8 cellular contexts compared by ENCODE assay signal in genomic region chr10:61903184-61903990, GRCh38. TPM values are rescaled to one million over a fixed set of nuclear protein-coding genes. Genes with fewer than 3 reads are reported as not detected.
DNase-seq lines count a peak whose midpoint lies in the region; ATAC-seq and TF ChIP-seq lines count a peak whose summit lies in the region.

No MANE protein-coding gene starts in this region.

- H3K4me1 ChIP-seq in liver (ENCODE audit: control insufficient read depth in 4 of 4, insufficient read depth in 4 of 4, low read length in 3 of 4): peaks cover 1 to 24% (median 17%) of the 10 kb centered on the region in 4 donors

- H3K36me3 Mint-ChIP-seq in dendritic cell treated with granulocyte-macrophage colony-stimulating factor and Interleukin-4, amounts not matched to agents 40 ng/mL and 50 ng/mL, for 4 days (ENCODE audit: low read depth): peaks cover 26% of the 10 kb centered on the region

- H3K4me1 Mint-ChIP-seq in dendritic cell treated with granulocyte-macrophage colony-stimulating factor and Interleukin-4, amounts not matched to agents 40 ng/mL and 50 ng/mL, for 4 days (ENCODE audit: low read depth): peaks cover 29% of the 10 kb centered on the region

- no peaks in the 10 kb centered on the region for H3K27me3 Mint-ChIP-seq in dendritic cell treated with granulocyte-macrophage colony-stimulating factor and Interleukin-4, amounts not matched to agents 40 ng/mL and 50 ng/mL, for 4 days

- H3K36me3 ChIP-seq in liver (ENCODE audit: control insufficient read depth in 4 of 4, insufficient read depth in 3 of 4, low read depth in 1 of 4, low read length in 3 of 4): no peaks in the 10 kb centered on the region

- H3K4me3 Mint-ChIP-seq in dendritic cell treated with granulocyte-macrophage colony-stimulating factor and Interleukin-4, amounts not matched to agents 40 ng/mL and 50 ng/mL, for 4 days: peak overlapping the region; percentile 97

- WGBS in liver: under 1% methylated on average over 60 of the region's 60 CpGs

- peak overlapping the region; percentile 99 to 100 for H3K27ac ChIP-seq in liver (ENCODE audit: low read depth in 1 of 2, low read length in 2 of 2)

- peak; percentile 46 for ATAC-seq in HG02763 (IDR thresholded peaks at IDR 0.05; ENCODE audit: unreplicated experiment)

- peak; percentile 15 to 41 for TF ChIP-seq RAD21 in liver (IDR thresholded peaks at IDR 0.05)

- no peak for TF ChIP-seq CTCF in liver (IDR thresholded peaks at IDR 0.05; ENCODE audit: low read depth, low read length, missing input control)

- H3K27me3 ChIP-seq in liver (ENCODE audit: control insufficient read depth in 4 of 4, insufficient read depth in 4 of 4, low read length in 3 of 4): no peaks in the 10 kb centered on the region

- no peaks in the 10 kb centered on the region for H3K9me3 ChIP-seq in liver (ENCODE audit: control insufficient read depth in 4 of 4, low read length in 3 of 4)

- intact Hi-C loops in dendritic cell treated with granulocyte-macrophage colony-stimulating factor and Interleukin-4, amounts not matched to agents 40 ng/mL and 50 ng/mL, for 4 days (cut with micrococcal nuclease): loop anchor here (5.0 kb wide), 3 partner anchors 74 to 134 kb away; no protein-coding TSS in a partner anchor

- DNase-seq in NCI-H1417 (lab: John Stamatoyannopoulos, UW) (peak; percentile 32 to 81 (median 75)), NCI-H1417 treated with DMSO at 0.1 percent for 48 hours (lab: John Stamatoyannopoulos, UW) (no peak), NCI-H2029 (lab: John Stamatoyannopoulos, UW) (peak; percentile 14)
- peak; percentile 63 for DNase-seq in activated CD4-positive, alpha-beta T cell treated with anti-CD3 and anti-CD28 coated beads, Interleukin-2, amount 50 U/mL, for 1 hour
- DNase-seq in stimulated activated CD4-positive, alpha-beta T cell treated with anti-CD3 and anti-CD28 coated beads, Interleukin-4, amount 100 ng/mL, for 4 hours: peak; percentile 59 to 66

- no peaks in the 10 kb centered on the region for H3K9me3 Mint-ChIP-seq in dendritic cell treated with granulocyte-macrophage colony-stimulating factor and Interleukin-4, amounts not matched to agents 40 ng/mL and 50 ng/mL, for 4 days

- peak overlapping the region; percentile 97 for H3K27ac Mint-ChIP-seq in dendritic cell treated with granulocyte-macrophage colony-stimulating factor and Interleukin-4, amounts not matched to agents 40 ng/mL and 50 ng/mL, for 4 days

- peak overlapping the region; percentile 98 to 99 for H3K9ac ChIP-seq in liver (ENCODE audit: low read depth in 1 of 2, low read length in 2 of 2)

- peak overlapping the region; percentile 80 to 93 (median 92) for H3K4me3 ChIP-seq in liver (ENCODE audit: low read depth in 1 of 3, low read length in 3 of 3)

TF ChIP-seq in liver, 16 proteins besides CTCF, POLR2A, EP300 and RAD21:
- TF ChIP-seq REST (IDR thresholded peaks at IDR 0.05): peak; percentile 36
- no peak for TF ChIP-seq GABPA (IDR thresholded peaks at IDR 0.05 in 1 of 2, conservative IDR thresholded peaks at IDR 0.05 in 1 of 2)
- TF ChIP-seq FOXA1 (IDR thresholded peaks at IDR 0.05): no peak
- no peak for TF ChIP-seq FOXA2 (IDR thresholded peaks at IDR 0.05)
- TF ChIP-seq TAF1 (conservative IDR thresholded peaks at IDR 0.05): peak; percentile 55
- TF ChIP-seq HNF4G (IDR thresholded peaks at IDR 0.05): no peak
- no peak for TF ChIP-seq NR2F2 (IDR thresholded peaks at IDR 0.05)
- TF ChIP-seq ATF3 (IDR thresholded peaks at IDR 0.05): no peak
- TF ChIP-seq MAX (IDR thresholded peaks at IDR 0.05): no peak
- TF ChIP-seq YY1 (IDR thresholded peaks at IDR 0.05): peak; percentile 35
- no peak for TF ChIP-seq HNF4A (conservative IDR thresholded peaks at IDR 0.05)
- no peak for TF ChIP-seq ZBTB33 (IDR thresholded peaks at IDR 0.05)

RNA-seq across cellular contexts. Expression of gene ARID5B, which starts 1.9 kb away (rescaled TPM):
- total RNA-seq in liver: 1 to 10 TPM; 4.4 to 6.1 TPM
- polyA plus RNA-seq in liver: 1 to 10 TPM; 1.3 to 6.4 TPM
